10 cellular contexts compared by ENCODE assay signal in genomic region chr5:164119806-164120440, GRCh38.
DNase-seq lines count a peak whose midpoint lies in the region; ATAC-seq, FAIRE-seq and TF ChIP-seq lines count a peak whose summit lies in the region.
"Had no signal": no experiment of that assay in that cellular context is flagged by ENCODE, and none has a peak within 500 bp of the region (broad histone marks: within the 10 kb centered on the region; RNA-seq: fewer than 3 reads in every experiment).

No MANE protein-coding gene starts in this region.

- H3K9me3 ChIP-seq in endothelial cell of umbilical vein (replicated peaks; ENCODE audit: control insufficient read depth, insufficient read depth, low read length) = no peaks in the 10 kb centered on the region
- H3K9me3 ChIP-seq in effector memory CD4-positive, alpha-beta T cell (ENCODE audit: control insufficient read depth, low read length) = no peaks in the 10 kb centered on the region

- H3K36me3 ChIP-seq in endothelial cell of umbilical vein (ENCODE audit: control insufficient read depth in 2 of 2, extremely low read depth in 1 of 2, insufficient read depth in 2 of 2, low read length in 2 of 2) (no peaks in the 10 kb centered on the region), brain microvascular endothelial cell (replicated peaks) (no peaks in the 10 kb centered on the region)
- H3K36me3 ChIP-seq in effector memory CD4-positive, alpha-beta T cell (ENCODE audit: control insufficient read depth, insufficient read depth, low read length) = no peaks in the 10 kb centered on the region

- ATAC-seq in GM19351 (IDR thresholded peaks at IDR 0.05; ENCODE audit: unreplicated experiment) = peak; percentile 49

- H3K4me3 ChIP-seq in AG10803 (ENCODE audit: low read length) (no peak overlapping the region), endothelial cell of umbilical vein (replicated peaks in 1 of 3; ENCODE audit: insufficient read depth in 1 of 3, low read depth in 1 of 3, low read length in 3 of 3) (no peak overlapping the region), brain microvascular endothelial cell (ENCODE audit: low read depth, low read length) (no peak overlapping the region)
- no peak overlapping the region for H3K4me3 ChIP-seq in effector memory CD4-positive, alpha-beta T cell (ENCODE audit: insufficient read depth, low read depth, low read length, poor library complexity, severe bottlenecking)

- H3K79me2 ChIP-seq in endothelial cell of umbilical vein (ENCODE audit: control insufficient read depth, insufficient read depth, low read length) = no peaks in the 10 kb centered on the region

- no peak overlapping the region for H3K9ac ChIP-seq in endothelial cell of umbilical vein (replicated peaks; ENCODE audit: extremely low read depth, insufficient read depth, low read length)

- no peak for TF ChIP-seq POLR2A in endothelial cell of umbilical vein (IDR thresholded peaks at IDR 0.05; ENCODE audit: low read depth, low read length)

- DNase-seq in AG10803 (ENCODE audit: low read depth) (peak; percentile 38), LoVo (ENCODE audit: low spot score) (peak; percentile 58), endothelial cell of umbilical vein (ENCODE audit: low read depth, low spot score) (peak; percentile 50), D721Med (ENCODE audit: insufficient read length, low spot score) (no peak), posterior vena cava (ENCODE audit: low spot score) (no peak), brain microvascular endothelial cell (no peak)
- DNase-seq in effector memory CD4-positive, alpha-beta T cell = no peak
- DNase-seq: naive B cell had no signal

- peak overlapping the region; percentile 30 for H2AFZ ChIP-seq in endothelial cell of umbilical vein (ENCODE audit: low read depth, low read length)

- TF ChIP-seq CTCF in AG10803 (conservative IDR thresholded peaks at IDR 0.05; ENCODE audit: low read length) = no peak
- TF ChIP-seq CTCF in endothelial cell of umbilical vein (IDR thresholded peaks at IDR 0.05; ENCODE audit: extremely low read depth in 1 of 2, insufficient read depth in 1 of 2, low read depth in 1 of 2, low read length in 2 of 2) = no peak
- no peak for TF ChIP-seq CTCF in D721Med (IDR thresholded peaks at IDR 0.05; ENCODE audit: insufficient read depth, missing control alignments)
- TF ChIP-seq CTCF in brain microvascular endothelial cell (IDR thresholded peaks at IDR 0.05; ENCODE audit: low read depth, low read length, missing control alignments) = no peak

- CTCF ChIA-PET in endothelial cell of umbilical vein (lab: Charles Lee) = no interaction called here

- H3K27ac ChIP-seq in endothelial cell of umbilical vein (ENCODE audit: insufficient read depth, low read depth, low read length) (peak overlapping the region; percentile 33), brain microvascular endothelial cell (no peak overlapping the region)
- H3K27ac ChIP-seq in effector memory CD4-positive, alpha-beta T cell (ENCODE audit: insufficient read depth, low read length, poor library complexity, severe bottlenecking) = no peak overlapping the region

- H3K9me1 ChIP-seq in endothelial cell of umbilical vein (replicated peaks; ENCODE audit: control insufficient read depth, extremely low read depth, insufficient read depth, low read length) = no peaks in the 10 kb centered on the region

- intact Hi-C loops in endothelial cell of umbilical vein (cut with micrococcal nuclease) = no loop called here
- intact Hi-C loops in posterior vena cava (cut with DNase I) = no loop called here

- in situ Hi-C loops in brain microvascular endothelial cell (cut with HindIII; ENCODE audit: low pct_ligation_motif_present, low sequenced_read_pairs) = no loop called here

- POLR2A ChIA-PET in endothelial cell of umbilical vein (lab: Charles Lee) = no interaction called here

- no peaks in the 10 kb centered on the region for H4K20me1 ChIP-seq in endothelial cell of umbilical vein (replicated peaks; ENCODE audit: control insufficient read depth, extremely low read depth, insufficient read depth, low read length)

- no peak for FAIRE-seq in endothelial cell of umbilical vein (lab: Jason Lieb, UNC)
- no peak for FAIRE-seq in D721Med (lab: Jason Lieb, UNC)
- FAIRE-seq: GM12891 had no signal

- TSS peak; percentile 94 for BruUV-seq in endothelial cell of umbilical vein (replicated peaks; lab: Mats Ljungman, UMichigan)

- dilution Hi-C loops in endothelial cell of umbilical vein (cut with MboI; ENCODE audit: extremely low pct_ligation_motif_present, low sequenced_read_pairs) = no loop called here

- H3K27me3 ChIP-seq in endothelial cell of umbilical vein (ENCODE audit: control insufficient read depth in 2 of 2, insufficient read depth in 2 of 2, low read length in 2 of 2) (no peaks in the 10 kb centered on the region), brain microvascular endothelial cell (replicated peaks) (no peaks in the 10 kb centered on the region)
- no peaks in the 10 kb centered on the region for H3K27me3 ChIP-seq in effector memory CD4-positive, alpha-beta T cell (replicated peaks; ENCODE audit: control insufficient read depth, insufficient read depth, low read length, poor library complexity, severe bottlenecking)

- H3K4me2 ChIP-seq in endothelial cell of umbilical vein (ENCODE audit: insufficient read depth, low read length) = no peak overlapping the region

- no peaks in the 10 kb centered on the region for H3K4me1 ChIP-seq in endothelial cell of umbilical vein (ENCODE audit: control insufficient read depth, extremely low read depth, insufficient read depth, low read length)
- H3K4me1 ChIP-seq in effector memory CD4-positive, alpha-beta T cell (ENCODE audit: control insufficient read depth, insufficient read depth, low read length, poor library complexity, severe bottlenecking) = no peaks in the 10 kb centered on the region

TF ChIP-seq in endothelial cell of umbilical vein, 7 proteins besides CTCF, POLR2A, EP300 and RAD21:
- TF ChIP-seq, protein P1, sequence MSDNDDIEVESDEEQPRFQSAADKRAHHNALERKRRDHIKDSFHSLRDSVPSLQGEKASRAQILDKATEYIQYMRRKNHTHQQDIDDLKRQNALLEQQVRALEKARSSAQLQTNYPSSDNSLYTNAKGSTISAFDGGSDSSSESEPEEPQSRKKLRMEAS (IDR thresholded peaks at IDR 0.05; ENCODE audit: insufficient read depth, insufficient read length) = no peak
- TF ChIP-seq FOS (IDR thresholded peaks at IDR 0.05; ENCODE audit: borderline replicate concordance, insufficient read depth, low read length) (no peak), MYC (IDR thresholded peaks at IDR 0.05; ENCODE audit: low read depth, low read length) (no peak), JUN (IDR thresholded peaks at IDR 0.05; ENCODE audit: borderline replicate concordance, insufficient read depth, insufficient read length, low read depth) (no peak), POLR2AphosphoS5 (IDR thresholded peaks at IDR 0.05; ENCODE audit: insufficient read depth, low read depth, low read length) (no peak), GATA2 (IDR thresholded peaks at IDR 0.05; ENCODE audit: insufficient read depth, insufficient read length, low read depth, low read length) (no peak), EZH2 (IDR thresholded peaks at IDR 0.05; ENCODE audit: borderline replicate concordance, low read depth, low read length, severe bottlenecking) (no peak)

Comparison
In these comparisons a context has a peak if more than half of its experiments do, and no peak if none do; other contexts are left out.
1. DNase-seq: peak in AG10803 (single experiment), LoVo (single experiment) and endothelial cell of umbilical vein (single experiment); none in effector memory CD4-positive, alpha-beta T cell (0 of 3), D721Med (single experiment), posterior vena cava (single experiment) and brain microvascular endothelial cell (single experiment).